ENCODE assay signal across 19 cellular contexts in the genomic region with DNA sequence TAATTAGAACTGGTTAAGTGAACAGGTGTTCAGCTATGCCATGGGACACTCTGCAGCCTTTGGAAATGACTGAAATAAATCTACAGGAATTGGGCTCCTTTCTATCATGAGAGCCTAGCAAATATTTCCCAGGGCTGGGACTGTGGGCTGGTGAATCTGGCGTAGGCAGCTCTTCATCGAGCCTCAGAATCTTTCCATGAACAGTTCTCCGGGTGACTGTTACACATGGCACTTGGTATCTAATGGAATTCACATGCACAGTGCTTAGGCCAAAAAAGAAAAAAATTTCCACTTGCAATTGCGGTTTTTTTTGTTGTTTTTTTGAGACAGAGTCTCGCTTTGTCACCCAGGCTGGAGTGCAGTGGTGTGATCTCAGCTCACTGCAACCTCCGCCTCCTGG. TPM values are rescaled to one million over a fixed set of nuclear protein-coding genes. Genes with fewer than 3 reads are reported as not detected.
DNase-seq lines count a peak whose midpoint lies in the region; ATAC-seq and TF ChIP-seq lines count a peak whose summit lies in the region.
"Had no signal": no experiment of that assay in that cellular context is flagged by ENCODE, and none has a peak within 500 bp of the region (broad histone marks: within the 10 kb centered on the region; RNA-seq: fewer than 3 reads in every experiment).

No MANE protein-coding gene starts in this region.

- no peak overlapping the region for H3K27ac ChIP-seq in right cardiac atrium (ENCODE audit: low read length)
- H3K27ac ChIP-seq: C4-2B, HL-60, KMS-11 had no signal

- no peak for TF ChIP-seq CTCF in AG10803 (conservative IDR thresholded peaks at IDR 0.05; ENCODE audit: low read length)

- 96% methylated on average over 6 of the region's 6 CpGs for WGBS in right cardiac atrium

- no peaks in the 10 kb centered on the region for H3K4me1 ChIP-seq in right cardiac atrium (ENCODE audit: control insufficient read depth, insufficient read depth, low read length)

- H3K27me3 ChIP-seq in right cardiac atrium (ENCODE audit: control insufficient read depth, insufficient read depth), result no peaks in the 10 kb centered on the region

- intact Hi-C loops in right cardiac atrium (cut with DNase I), result loop anchor here in 1 of 4 donors (10.0 kb wide), 1 partner anchor 75 kb away; no protein-coding TSS in a partner anchor

- DNase-seq in AG10803 (ENCODE audit: low read depth) (peak; percentile 76), GM04503 (ENCODE audit: low read depth) (peak; percentile 72), fibroblast of gingiva (ENCODE audit: low read depth) (peak; percentile 86), putamen (ENCODE audit: low spot score) (peak; percentile 59), GF-D8 (lab: John Stamatoyannopoulos, UW) (no peak), right cardiac atrium (no peak), mucosa of gallbladder (ENCODE audit: low spot score) (no peak)
- DNase-seq in activated CD4-positive, alpha-beta T cell treated with anti-CD3 and anti-CD28 coated beads, Interleukin-2, amount 50 U/mL, for 48 hours, result no peak
- DNase-seq: DMS 273 treated with DMSO at 0.1 percent for 48 hours, DND-41, GDM1, H7, NCI-H1417, NCI-H187 treated with DMSO at 0.1 percent for 48 hours, NCI-H226, NCI-H524 treated with DMSO at 0.1 percent for 48 hours had no signal

- no peaks in the 10 kb centered on the region for H3K9me3 ChIP-seq in right cardiac atrium (ENCODE audit: control insufficient read depth, low read length)

- no peak overlapping the region for H3K4me3 ChIP-seq in AG10803 (ENCODE audit: low read length)
- H3K4me3 ChIP-seq in right cardiac atrium (ENCODE audit: low read length), result no peak overlapping the region

- ATAC-seq in right cardiac atrium, result no peak

RNA-seq across cellular contexts. Expression of gene PRKAB1, which starts 32.1 kb away (rescaled TPM):
- total RNA-seq in right cardiac atrium (10 to 100 TPM in 3 of 4 donors, 1 to 10 TPM in 1; 9.8 to 16.3 (median 14.1) TPM), mucosa of gallbladder (51.8 TPM)
- polyA plus RNA-seq in right cardiac atrium, result 10.5 TPM

Comparison
In these comparisons a context has a peak if more than half of its experiments do, and no peak if none do; other contexts are left out.
1. DNase-seq: peak in AG10803 (single experiment), GM04503 (single experiment), fibroblast of gingiva (single experiment) and putamen (single experiment); none in GF-D8 (single experiment), activated CD4-positive, alpha-beta T cell treated with anti-CD3 and anti-CD28 coated beads, Interleukin-2, amount 50 U/mL, for 48 hours (0 of 2), right cardiac atrium (0 of 3) and mucosa of gallbladder (single experiment).